In genomic region chrX:132216283-132216682, GRCh38 we compare ENCODE assay signal across 8 cellular contexts. TPM values are rescaled to one million over a fixed set of nuclear protein-coding genes. Genes with fewer than 3 reads are reported as not detected.
A peak's percentile ranks its signal among the peaks of the same experiment; 100 is the strongest.
DNase-seq lines count a peak whose midpoint lies in the region; ATAC-seq and TF ChIP-seq lines count a peak whose summit lies in the region.

No MANE protein-coding gene starts in this region.

- H3K27me3 ChIP-seq in left ventricle myocardium inferior (ENCODE audit: low read depth) (no peaks in the 10 kb centered on the region), aorta (ENCODE audit: control insufficient read depth in 1 of 2, insufficient read depth in 2 of 2, low read length in 1 of 2) (no peaks in the 10 kb centered on the region)

- no peak for ATAC-seq in Right ventricle myocardium superior (ENCODE audit: poor library complexity)
- ATAC-seq in activated naive CD8-positive, alpha-beta T cell treated with anti-CD3 and anti-CD28 coated beads, Interleukin-2, amount 50 U/mL, for 24 hours: no peak
- ATAC-seq in memory B cell (ENCODE audit: low read depth): no peak
- no peak for ATAC-seq in aorta (ENCODE audit: low FRiP score)
- ATAC-seq in GM21528 (IDR thresholded peaks at IDR 0.05; ENCODE audit: low FRiP score, unreplicated experiment): no peak
- no peak for ATAC-seq in HG02938 (IDR thresholded peaks at IDR 0.05; ENCODE audit: unreplicated experiment)
- ATAC-seq in HG02970 (IDR thresholded peaks at IDR 0.05; ENCODE audit: low FRiP score, unreplicated experiment): no peak

- H3K36me3 Mint-ChIP-seq in activated naive CD8-positive, alpha-beta T cell treated with anti-CD3 and anti-CD28 coated beads, Interleukin-2, amount 50 U/mL, for 24 hours (ENCODE audit: low read depth): peaks cover 28% of the 10 kb centered on the region
- H3K36me3 Mint-ChIP-seq in memory B cell: peaks cover 4% of the 10 kb centered on the region

- intact Hi-C loops in left ventricle myocardium inferior (cut with micrococcal nuclease): no loop called here
- intact Hi-C loops in Right ventricle myocardium superior (cut with DNase I): no loop called here
- intact Hi-C loops in aorta (cut with DNase I): loop anchor here (5.0 to 10.0 kb wide), 3 partner anchors 114 to 269 kb away; partner anchors contain the start of genes MBNL3 (in 1 of the 2) and STK26 (in 1 of the 2)

- H3K4me1 ChIP-seq in left ventricle myocardium inferior (peaks cover 47% of the 10 kb centered on the region), aorta (ENCODE audit: control insufficient read depth in 1 of 2, insufficient read depth in 2 of 2, low read length in 2 of 2) (no peaks in the 10 kb centered on the region)

- H3K9me3 ChIP-seq in left ventricle myocardium inferior (replicated peaks) (no peaks in the 10 kb centered on the region), aorta (ENCODE audit: control insufficient read depth, low read length) (no peaks in the 10 kb centered on the region)

- no peak for TF ChIP-seq CTCF in left ventricle myocardium inferior (IDR thresholded peaks at IDR 0.05; ENCODE audit: borderline replicate concordance)

- 0 to 25% methylated on average over 8 of the region's 8 CpGs for WGBS in aorta, 2 donors

- H3K4me1 Mint-ChIP-seq in activated naive CD8-positive, alpha-beta T cell treated with anti-CD3 and anti-CD28 coated beads, Interleukin-2, amount 50 U/mL, for 24 hours: peaks cover 41% of the 10 kb centered on the region
- H3K4me1 Mint-ChIP-seq in memory B cell: peaks cover 15% of the 10 kb centered on the region

- peak overlapping the region; percentile 97 for H3K27ac Mint-ChIP-seq in activated naive CD8-positive, alpha-beta T cell treated with anti-CD3 and anti-CD28 coated beads, Interleukin-2, amount 50 U/mL, for 24 hours
- peak overlapping the region; percentile 93 for H3K27ac Mint-ChIP-seq in memory B cell

- peak overlapping the region; percentile 84 for H3K4me3 ChIP-seq in left ventricle myocardium inferior
- H3K4me3 ChIP-seq in aorta (ENCODE audit: low read length in 2 of 2): peak overlapping the region; percentile 67 to 72

- peak overlapping the region; percentile 90 for H3K4me3 Mint-ChIP-seq in activated naive CD8-positive, alpha-beta T cell treated with anti-CD3 and anti-CD28 coated beads, Interleukin-2, amount 50 U/mL, for 24 hours
- peak overlapping the region; percentile 90 for H3K4me3 Mint-ChIP-seq in memory B cell

- no peaks in the 10 kb centered on the region for H3K27me3 Mint-ChIP-seq in activated naive CD8-positive, alpha-beta T cell treated with anti-CD3 and anti-CD28 coated beads, Interleukin-2, amount 50 U/mL, for 24 hours
- no peaks in the 10 kb centered on the region for H3K27me3 Mint-ChIP-seq in memory B cell

- no peaks in the 10 kb centered on the region for H3K9me3 Mint-ChIP-seq in activated naive CD8-positive, alpha-beta T cell treated with anti-CD3 and anti-CD28 coated beads, Interleukin-2, amount 50 U/mL, for 24 hours
- H3K9me3 Mint-ChIP-seq in memory B cell: no peaks in the 10 kb centered on the region

- H3K27ac ChIP-seq in left ventricle myocardium inferior (replicated peaks) (peak overlapping the region; percentile 96), aorta (ENCODE audit: low read depth in 1 of 2, low read length in 2 of 2) (no peak overlapping the region)

- H3K36me3 ChIP-seq in left ventricle myocardium inferior (peaks cover 11% of the 10 kb centered on the region), aorta (ENCODE audit: control insufficient read depth in 1 of 2, insufficient read depth in 2 of 2, low read length in 1 of 2) (no peaks in the 10 kb centered on the region)

- DNase-seq in left ventricle myocardium inferior (no peak), Right ventricle myocardium superior (no peak), memory B cell (ENCODE audit: low spot score in 2 of 2) (no peak), aorta (no peak)
- no peak for DNase-seq in activated naive CD8-positive, alpha-beta T cell treated with anti-CD3 and anti-CD28 coated beads, Interleukin-2, amount 50 U/mL, for 24 hours

RNA-seq across cellular contexts. Expression of gene RAP2C, which starts 3.0 kb away (rescaled TPM):
- total RNA-seq in left ventricle myocardium inferior (15.3 TPM), Right ventricle myocardium superior (18.0 TPM), aorta (10 to 100 TPM; 22.2 to 24.7 TPM)
- 10 to 100 TPM; 11.8 to 12.9 TPM for polyA plus RNA-seq in aorta

Comparison
In these comparisons a context has a peak if more than half of its experiments do, and no peak if none do; other contexts are left out.
1. intact Hi-C loops: an anchor here in aorta (5.0 to 10.0 kb wide); none called in left ventricle myocardium inferior and Right ventricle myocardium superior.